In genomic region chr5:79020861-79021561, GRCh38 we compare ENCODE assay signal across 8 cellular contexts. TPM values are rescaled to one million over a fixed set of nuclear protein-coding genes. Genes with fewer than 3 reads are reported as not detected.
DNase-seq lines count a peak whose midpoint lies in the region; ATAC-seq and TF ChIP-seq lines count a peak whose summit lies in the region.

No MANE protein-coding gene starts in this region.

- intact Hi-C loops in naive thymus-derived CD4-positive, alpha-beta T cell (cut with micrococcal nuclease): loop anchor here in 1 of 2 donors (1.0 to 10.0 kb wide), 6 partner anchors 36 to 1064 kb away; partner anchors contain the start of gene ARSB
- intact Hi-C loops in testis (cut with DNase I; ENCODE audit: low total_unique reads): no loop called here

- DNase-seq in GM20000 (ENCODE audit: low spot score) (peak; percentile 52), NCI-H446 treated with DMSO at 0.1 percent for 48 hours (lab: John Stamatoyannopoulos, UW) (peak; percentile 50), fibroblast of lung (ENCODE audit: low read depth in 2 of 2) (peak; percentile 76 to 87), testis (peak; percentile 70)
- DNase-seq in activated CD8-positive, alpha-beta memory T cell treated with anti-CD3 and anti-CD28 coated beads, Interleukin-2, amount 10 ng/mL, durations not matched to agents 7 days and 5 days: peak; percentile 65
- peak in 6 of 9 donors; percentile 4 to 25 (median 14) for DNase-seq in naive thymus-derived CD4-positive, alpha-beta T cell

- H3K4me2 ChIP-seq in fibroblast of lung (ENCODE audit: extremely low read depth, insufficient read depth, low read length): peak overlapping the region; percentile 74

- peaks cover 11% of the 10 kb centered on the region for H3K4me1 Mint-ChIP-seq in activated CD8-positive, alpha-beta memory T cell treated with anti-CD3 and anti-CD28 coated beads, Interleukin-2, amount 10 ng/mL, durations not matched to agents 7 days and 5 days
- H3K4me1 Mint-ChIP-seq in naive thymus-derived CD4-positive, alpha-beta T cell: peaks cover 7 to 14% (median 12%) of the 10 kb centered on the region in 7 donors

- no peak for TF ChIP-seq POLR2A in testis (IDR thresholded peaks at IDR 0.05)

- WGBS in testis, 2 donors: 11 to 19% methylated on average over 14 of the region's 14 CpGs

- peaks cover 5% of the 10 kb centered on the region for H3K4me1 ChIP-seq in fibroblast of lung (ENCODE audit: control insufficient read depth, extremely low read depth, insufficient read depth, low read length)
- no peaks in the 10 kb centered on the region for H3K4me1 ChIP-seq in naive thymus-derived CD4-positive, alpha-beta T cell (ENCODE audit: control insufficient read depth in 2 of 2, insufficient read depth in 2 of 2, low read length in 2 of 2)
- peaks cover 5% of the 10 kb centered on the region for H3K4me1 ChIP-seq in testis

- no peak overlapping the region for H3K9ac ChIP-seq in fibroblast of lung (ENCODE audit: insufficient read depth, low read length)

- CTCF ChIA-PET in activated CD8-positive, alpha-beta memory T cell treated with anti-CD3 and anti-CD28 coated beads, Interleukin-2, amount 10 ng/mL, durations not matched to agents 7 days and 5 days (lab: Charles Lee): interaction anchor here (0.8 to 10.9 kb wide), 17 partner anchors 9 to 837 kb away, joined by 3 to 251 read pairs (median 4); partner anchors contain the start of gene ARSB
- CTCF ChIA-PET in naive thymus-derived CD4-positive, alpha-beta T cell (lab: Charles Lee): interaction anchor here (0.6 to 7.4 kb wide), 8 partner anchors 10 to 134 kb away, joined by 3 to 49 read pairs (median 3); no protein-coding TSS in a partner anchor

- H3K27ac ChIP-seq in C4-2B (no peak overlapping the region), fibroblast of lung (ENCODE audit: insufficient read depth, low read length) (no peak overlapping the region), testis (no peak overlapping the region)
- H3K27ac ChIP-seq in naive thymus-derived CD4-positive, alpha-beta T cell (ENCODE audit: low read depth, low read length): no peak overlapping the region

- H3K27me3 Mint-ChIP-seq in activated CD8-positive, alpha-beta memory T cell treated with anti-CD3 and anti-CD28 coated beads, Interleukin-2, amount 10 ng/mL, durations not matched to agents 7 days and 5 days: peaks cover 88% of the 10 kb centered on the region
- H3K27me3 Mint-ChIP-seq in naive thymus-derived CD4-positive, alpha-beta T cell: peaks cover 56 to 79% (median 63%) of the 10 kb centered on the region in 5 donors

- no peaks in the 10 kb centered on the region for H4K20me1 ChIP-seq in fibroblast of lung (ENCODE audit: control insufficient read depth, extremely low read depth, insufficient read depth, low read length)

- no peaks in the 10 kb centered on the region for H3K79me2 ChIP-seq in fibroblast of lung (ENCODE audit: control insufficient read depth, insufficient read depth, low read length)

- H3K9me3 Mint-ChIP-seq in activated CD8-positive, alpha-beta memory T cell treated with anti-CD3 and anti-CD28 coated beads, Interleukin-2, amount 10 ng/mL, durations not matched to agents 7 days and 5 days (ENCODE audit: low read depth): no peaks in the 10 kb centered on the region
- peaks cover 0 to 5% (median 0%) of the 10 kb centered on the region in 11 donors for H3K9me3 Mint-ChIP-seq in naive thymus-derived CD4-positive, alpha-beta T cell

- peak; percentile 68 for ATAC-seq in activated CD8-positive, alpha-beta memory T cell treated with anti-CD3 and anti-CD28 coated beads, Interleukin-2, amount 10 ng/mL, durations not matched to agents 7 days and 5 days
- ATAC-seq in naive thymus-derived CD4-positive, alpha-beta T cell: peak; percentile 79
- ATAC-seq in GM18868 (IDR thresholded peaks at IDR 0.05; ENCODE audit: unreplicated experiment): no peak

- H3K4me3 Mint-ChIP-seq in activated CD8-positive, alpha-beta memory T cell treated with anti-CD3 and anti-CD28 coated beads, Interleukin-2, amount 10 ng/mL, durations not matched to agents 7 days and 5 days: no peak overlapping the region
- H3K4me3 Mint-ChIP-seq in naive thymus-derived CD4-positive, alpha-beta T cell: peak overlapping the region in 2 of 10 donors; percentile 24 to 44

- H3K4me3 ChIP-seq in fibroblast of lung (replicated peaks in 1 of 4; ENCODE audit: control extremely low read depth in 1 of 4, insufficient read depth in 1 of 4, low read depth in 3 of 4, low read length in 4 of 4): peak overlapping the region in 2 of 4 experiments; percentile 24 to 39
- H3K4me3 ChIP-seq in naive thymus-derived CD4-positive, alpha-beta T cell (ENCODE audit: low read length): no peak overlapping the region
- no peak overlapping the region for H3K4me3 ChIP-seq in testis

- no peaks in the 10 kb centered on the region for H3K36me3 Mint-ChIP-seq in activated CD8-positive, alpha-beta memory T cell treated with anti-CD3 and anti-CD28 coated beads, Interleukin-2, amount 10 ng/mL, durations not matched to agents 7 days and 5 days
- no peaks in the 10 kb centered on the region for H3K36me3 Mint-ChIP-seq in naive thymus-derived CD4-positive, alpha-beta T cell

- H3K9me3 ChIP-seq in fibroblast of lung (ENCODE audit: control insufficient read depth, insufficient read depth, low read depth, low read length) (no peaks in the 10 kb centered on the region), testis (no peaks in the 10 kb centered on the region)
- no peaks in the 10 kb centered on the region for H3K9me3 ChIP-seq in naive thymus-derived CD4-positive, alpha-beta T cell (ENCODE audit: control insufficient read depth in 2 of 3, low read length in 3 of 3)

- H3K27ac Mint-ChIP-seq in activated CD8-positive, alpha-beta memory T cell treated with anti-CD3 and anti-CD28 coated beads, Interleukin-2, amount 10 ng/mL, durations not matched to agents 7 days and 5 days: peak overlapping the region; percentile 29
- H3K27ac Mint-ChIP-seq in naive thymus-derived CD4-positive, alpha-beta T cell: no peak overlapping the region

- POLR2A ChIA-PET in naive thymus-derived CD4-positive, alpha-beta T cell (lab: Charles Lee): no interaction called here

- peak; percentile 97 for TF ChIP-seq CTCF in C4-2B (conservative IDR thresholded peaks at IDR 0.05)
- TF ChIP-seq CTCF in GM20000 (IDR thresholded peaks at IDR 0.05; ENCODE audit: extremely low read depth, missing control alignments): peak; percentile 66
- peak; percentile 77 to 94 for TF ChIP-seq CTCF in fibroblast of lung (conservative IDR thresholded peaks at IDR 0.05 in 1 of 2, IDR thresholded peaks at IDR 0.05 in 1 of 2; ENCODE audit: low read depth in 1 of 2, low read length in 2 of 2)
- peak; percentile 43 to 74 (median 47) for TF ChIP-seq CTCF in testis (IDR thresholded peaks at IDR 0.05)

- H3K27me3 ChIP-seq in fibroblast of lung (ENCODE audit: control insufficient read depth, insufficient read depth, low read length) (no peaks in the 10 kb centered on the region), testis (no peaks in the 10 kb centered on the region)
- peaks cover 0 to 3% of the 10 kb centered on the region in 2 donors for H3K27me3 ChIP-seq in naive thymus-derived CD4-positive, alpha-beta T cell (ENCODE audit: control insufficient read depth in 2 of 2, insufficient read depth in 2 of 2, low read length in 2 of 2)

- H3K36me3 ChIP-seq in fibroblast of lung (ENCODE audit: control insufficient read depth, insufficient read depth, low read length): no peaks in the 10 kb centered on the region
- H3K36me3 ChIP-seq in naive thymus-derived CD4-positive, alpha-beta T cell (ENCODE audit: control insufficient read depth in 2 of 3, insufficient read depth in 3 of 3, low read length in 3 of 3): no peaks in the 10 kb centered on the region
- no peaks in the 10 kb centered on the region for H3K36me3 ChIP-seq in testis (ENCODE audit: low read depth, missing control alignments)

- H2AFZ ChIP-seq in fibroblast of lung (ENCODE audit: low read length): peak overlapping the region; percentile 82

RNA-seq across cellular contexts. Expression of gene ARSB, which starts 35.9 kb away (rescaled TPM):
- 10 to 100 TPM; 12.3 to 13.0 TPM for total RNA-seq in activated CD8-positive, alpha-beta memory T cell treated with anti-CD3 and anti-CD28 coated beads, Interleukin-2, amount 10 ng/mL, durations not matched to agents 7 days and 5 days
- total RNA-seq in fibroblast of lung: 9.0 and 10.1 TPM in 2 replicates
- polyA plus RNA-seq in fibroblast of lung: 24.0 and 27.7 TPM in 2 replicates
- polyA plus RNA-seq in fibroblast of lung (2012): 12.8 and 13.9 TPM in 2 replicates
- 14.2 TPM in 2 replicates for polyA minus RNA-seq in fibroblast of lung (ENCODE audit: low replicate concordance)
- total RNA-seq in naive thymus-derived CD4-positive, alpha-beta T cell: 10 to 100 TPM in 1 of 5 experiments, 1 to 10 TPM in 4; 4.6 to 10.8 (median 5.3) TPM
- polyA plus RNA-seq in naive thymus-derived CD4-positive, alpha-beta T cell: 1 to 10 TPM; 3.3 to 4.5 TPM
- total RNA-seq in testis: 10 to 100 TPM; 11.8 to 12.9 TPM
- polyA plus RNA-seq in testis (ENCODE audit: insufficient read depth, low read depth, low replicate concordance): 5.3 TPM

RNA-seq across cellular contexts. Expression of gene DMGDH, which starts 48.5 kb away (rescaled TPM):
- under 1 TPM; 0.33 to 0.70 TPM for total RNA-seq in activated CD8-positive, alpha-beta memory T cell treated with anti-CD3 and anti-CD28 coated beads, Interleukin-2, amount 10 ng/mL, durations not matched to agents 7 days and 5 days
- total RNA-seq in fibroblast of lung: 7.7 and 7.9 TPM in 2 replicates
- polyA plus RNA-seq in fibroblast of lung: 0.89 and 1.5 TPM in 2 replicates
- 0.89 and 1.3 TPM in 2 replicates for polyA plus RNA-seq in fibroblast of lung (2012)
- polyA minus RNA-seq in fibroblast of lung (ENCODE audit: low replicate concordance): 0.74 TPM in 1 of 2 replicates, not detected in the other
- 1 to 10 TPM in 1 of 5 experiments, under 1 TPM in 3, not detected in 1; 0.58 to 2.1 (median 0.73) TPM for total RNA-seq in naive thymus-derived CD4-positive, alpha-beta T cell
- polyA plus RNA-seq in naive thymus-derived CD4-positive, alpha-beta T cell: under 1 TPM in 1 of 2 donors, not detected in 1; 0.35 TPM
- total RNA-seq in testis: 10 to 100 TPM in 1 of 2 donors, 1 to 10 TPM in 1; 3.8 to 18.0 TPM
- polyA plus RNA-seq in testis (ENCODE audit: insufficient read depth, low read depth, low replicate concordance): 6.8 TPM

RNA-seq across cellular contexts. Expression of gene BHMT2, which starts 48.6 kb away (rescaled TPM):
- total RNA-seq in activated CD8-positive, alpha-beta memory T cell treated with anti-CD3 and anti-CD28 coated beads, Interleukin-2, amount 10 ng/mL, durations not matched to agents 7 days and 5 days: not detected
- total RNA-seq in fibroblast of lung (10.3 and 20.3 TPM in 2 replicates), testis (10 to 100 TPM; 10.1 to 12.0 TPM)
- polyA plus RNA-seq in fibroblast of lung (6.1 and 6.5 TPM in 2 replicates), testis (ENCODE audit: insufficient read depth, low read depth, low replicate concordance) (10.1 TPM)
- polyA plus RNA-seq in fibroblast of lung (2012): 4.5 and 4.9 TPM in 2 replicates
- 0.93 TPM in 1 of 2 replicates, not detected in the other for polyA minus RNA-seq in fibroblast of lung (ENCODE audit: low replicate concordance)
- not detected for total RNA-seq in naive thymus-derived CD4-positive, alpha-beta T cell
- not detected for polyA plus RNA-seq in naive thymus-derived CD4-positive, alpha-beta T cell

Comparison
In these comparisons a context has a peak if more than half of its experiments do, and no peak if none do; other contexts are left out.
1. CTCF ChIP-seq: peak in every context shown above with its lines; median percentile 97 in C4-2B; 86 in fibroblast of lung; 66 in GM20000; 47 in testis.
2. DNase-seq: peak in every context shown above with its lines; median percentile 82 in fibroblast of lung; 70 in testis; 65 in activated CD8-positive, alpha-beta memory T cell treated with anti-CD3 and anti-CD28 coated beads, Interleukin-2, amount 10 ng/mL, durations not matched to agents 7 days and 5 days; 52 in GM20000; 50 in NCI-H446 treated with DMSO at 0.1 percent for 48 hours; 14 in naive thymus-derived CD4-positive, alpha-beta T cell.
3. RNA of gene BHMT2, which starts 48.6 kb away (total RNA-seq): 10.3 to 20.3 TPM in fibroblast of lung and 10.1 to 12.0 TPM in testis; not detected in activated CD8-positive, alpha-beta memory T cell treated with anti-CD3 and anti-CD28 coated beads, Interleukin-2, amount 10 ng/mL, durations not matched to agents 7 days and 5 days and not detected in naive thymus-derived CD4-positive, alpha-beta T cell; every median in the first group is over 10 times any median in the second.